In the genomic region with DNA sequence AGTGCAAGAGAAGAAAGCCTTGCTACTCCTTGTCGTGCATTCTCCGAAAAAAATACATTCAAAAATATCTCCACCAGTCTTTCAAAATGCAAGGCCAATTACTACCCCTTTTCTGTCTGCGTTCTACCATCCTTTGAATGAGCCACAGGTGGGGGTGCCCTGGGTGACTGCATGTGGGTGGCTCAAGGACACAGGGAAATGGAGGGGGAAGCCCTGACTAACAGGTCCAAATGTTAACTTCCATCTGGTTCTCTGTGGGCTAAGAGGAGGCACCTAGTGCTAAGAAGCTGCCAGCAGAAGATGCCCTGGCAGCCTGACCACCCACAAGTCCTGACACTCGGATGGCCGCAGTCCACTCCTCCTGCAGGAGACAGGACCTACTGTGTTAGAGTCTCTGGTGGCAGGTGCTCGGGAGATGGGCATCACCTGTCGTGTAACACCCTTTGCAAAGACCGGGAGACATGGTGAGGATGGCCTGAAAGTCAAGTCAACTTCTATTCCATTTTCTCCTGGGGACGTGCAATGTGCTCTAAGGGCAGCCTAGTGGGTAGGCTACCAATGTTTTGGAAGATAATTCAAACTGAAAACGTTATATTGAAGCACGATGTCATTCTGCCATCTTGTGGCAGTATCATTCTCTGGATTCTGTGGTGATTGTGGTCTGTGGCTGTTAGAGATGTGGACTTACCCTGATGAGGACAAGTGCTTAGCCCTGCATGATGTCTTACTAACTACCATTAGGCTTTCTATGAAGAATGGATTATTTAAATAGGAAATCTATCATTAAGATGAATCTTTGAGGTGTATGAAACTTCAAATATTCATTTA, we compare ENCODE assay signal across 8 cellular contexts. TPM values are rescaled to one million over a fixed set of nuclear protein-coding genes. Genes with fewer than 3 reads are reported as not detected.
DNase-seq lines count a peak whose midpoint lies in the region; ATAC-seq, FAIRE-seq and TF ChIP-seq lines count a peak whose summit lies in the region.

No MANE protein-coding gene starts in this region.

- peak; percentile 55 for TF ChIP-seq CTCF in cardiac fibroblast (IDR thresholded peaks at IDR 0.05; ENCODE audit: low read depth, low read length)
- TF ChIP-seq CTCF in lung (IDR thresholded peaks at IDR 0.05; ENCODE audit: control extremely low read depth, extremely low read depth) = peak; percentile 23

- H3K4me3 ChIP-seq in cardiac fibroblast (replicated peaks in 1 of 2; ENCODE audit: low read depth in 2 of 2, low read length in 2 of 2) (no peak overlapping the region), lung (no peak overlapping the region), H7 (ENCODE audit: insufficient read depth, low read depth, low read length) (no peak overlapping the region)

- ATAC-seq in GM19328 (IDR thresholded peaks at IDR 0.05; ENCODE audit: unreplicated experiment) (peak; percentile 87), HG03378 (IDR thresholded peaks at IDR 0.05; ENCODE audit: unreplicated experiment) (peak; percentile 94), lung (ENCODE audit: insufficient read depth, low FRiP score) (peak; percentile 48)

- H3K4me1 ChIP-seq in lung (ENCODE audit: control insufficient read depth in 2 of 2, insufficient read depth in 2 of 2, low read length in 2 of 2) = no peaks in the 10 kb centered on the region

- no peaks in the 10 kb centered on the region for H3K36me3 ChIP-seq in lung (ENCODE audit: control insufficient read depth in 2 of 2, insufficient read depth in 2 of 2, low read length in 2 of 2)
- no peaks in the 10 kb centered on the region for H3K36me3 ChIP-seq in H7 (replicated peaks; ENCODE audit: control insufficient read depth, insufficient read depth, low read length)

- peak; percentile 64 for DNase-seq in EL
- DNase-seq in RCC 7860 (ENCODE audit: low spot score) = peak; percentile 8
- DNase-seq in cardiac fibroblast (ENCODE audit: low read depth in 2 of 2) = peak; percentile 67 to 83
- DNase-seq in lung (ENCODE audit: low spot score) = no peak
- no peak for DNase-seq in NK-92 (lab: John Stamatoyannopoulos, UW; ENCODE audit: unreplicated experiment)
- no peak for DNase-seq in H7

- H3K27me3 ChIP-seq in lung (ENCODE audit: control insufficient read depth, insufficient read depth) (no peaks in the 10 kb centered on the region), H7 (ENCODE audit: control insufficient read depth, insufficient read depth, low read length) (no peaks in the 10 kb centered on the region)

- WGBS in lung, 2 donors = 71 to 73% methylated on average over 11 of the region's 11 CpGs

- FAIRE-seq in RCC 7860 (lab: Jason Lieb, UNC) = no peak

- H3K9me3 ChIP-seq in lung (ENCODE audit: control insufficient read depth in 2 of 2, insufficient read depth in 1 of 2, low read length in 1 of 2) = peaks cover 7 to 10% of the 10 kb centered on the region in 2 donors

- no peak overlapping the region for H3K27ac ChIP-seq in lung (ENCODE audit: low read depth in 1 of 2, low read length in 1 of 2)

RNA-seq across cellular contexts. Expression of a gene that starts 27.4 kb away (rescaled TPM):
- total RNA-seq in lung = 100 to 1,000 TPM; 118 to 125 TPM
- 10 to 100 TPM; 30.0 to 67.3 TPM for polyA plus RNA-seq in lung
- total RNA-seq in H7 (2014; rRNA removed; shearing (Covaris generic)) = 27.9 and 29.4 TPM in 2 replicates

RNA-seq across cellular contexts. Expression of a gene that starts 50.7 kb away (rescaled TPM):
- total RNA-seq in lung = under 1 TPM in 1 of 2 donors, not detected in 1; 0.14 TPM
- under 1 TPM; 0.01 to 0.02 TPM for polyA plus RNA-seq in lung
- under 0.01 TPM in 1 of 2 replicates, not detected in the other for total RNA-seq in H7 (2014; rRNA removed; shearing (Covaris generic))

Comparison
In these comparisons a context has a peak if more than half of its experiments do, and no peak if none do; other contexts are left out.
1. DNase-seq: peak in EL (single experiment), RCC 7860 (single experiment) and cardiac fibroblast (2 of 2); none in lung (single experiment), NK-92 (single experiment) and H7 (single experiment).
2. Peak in every context shown above with its lines, with median percentiles within 50 percentile points of each other: ATAC-seq.